ENCODE assay signal across 2 cellular contexts in genomic region chr11:91703042-91703441, GRCh38.
TF ChIP-seq lines count a peak whose summit lies in the region.

No MANE protein-coding gene starts in this region.

TF ChIP-seq in A549, 52 proteins besides CTCF, POLR2A, EP300 and RAD21 (continued from another document):
- TF ChIP-seq FOSB (CRISPR knock-in tag; IDR thresholded peaks at IDR 0.05) (no peak), MYC (IDR thresholded peaks at IDR 0.05; ENCODE audit: borderline replicate concordance, low read length) (no peak)
TF ChIP-seq in A549: peak in this region for 0.

TF ChIP-seq in WTC11, 78 proteins besides CTCF, POLR2A, EP300 and RAD21 (continued from another document):
- TF ChIP-seq NR1H2 (CRISPR knock-in tag; IDR thresholded peaks at IDR 0.05), result no peak
- no peak for TF ChIP-seq ZNF317 (CRISPR knock-in tag; IDR thresholded peaks at IDR 0.05; ENCODE audit: borderline replicate concordance, low read depth)
- TF ChIP-seq ZNF532 (CRISPR knock-in tag; IDR thresholded peaks at IDR 0.05; ENCODE audit: borderline replicate concordance), result no peak
- no peak for TF ChIP-seq ZSCAN18 (CRISPR knock-in tag; IDR thresholded peaks at IDR 0.05)
- TF ChIP-seq ZBTB21 (CRISPR knock-in tag; IDR thresholded peaks at IDR 0.05; ENCODE audit: borderline replicate concordance), result no peak
